In genomic region chr17:39979021-39979660, GRCh38 we compare ENCODE assay signal across 2 cellular contexts.
A peak's percentile ranks its signal among the peaks of the same experiment; 100 is the strongest.
TF ChIP-seq lines count a peak whose summit lies in the region.

No MANE protein-coding gene starts in this region.

TF ChIP-seq in SK-N-SH, 30 proteins besides CTCF, POLR2A, EP300 and RAD21 (continued from another document):
- peak; percentile 58 for TF ChIP-seq NFIC (IDR thresholded peaks at IDR 0.05; ENCODE audit: borderline replicate concordance)
- TF ChIP-seq TEAD4 (IDR thresholded peaks at IDR 0.05; ENCODE audit: borderline replicate concordance, insufficient read depth), result no peak
TF ChIP-seq in SK-N-SH: peak in this region for 3.

TF ChIP-seq in SK-N-SH treated with all-trans-retinoic acid at 6 μM for 48 hours, 23 proteins besides CTCF, POLR2A, EP300 and RAD21 (continued from another document):
- TF ChIP-seq BACH2 (CRISPR knock-in tag; IDR thresholded peaks at IDR 0.05; ENCODE audit: borderline replicate concordance) (no peak), POU6F1 (CRISPR knock-in tag; IDR thresholded peaks at IDR 0.05; ENCODE audit: borderline replicate concordance, low read depth) (no peak), ARNTL (CRISPR knock-in tag; IDR thresholded peaks at IDR 0.05; ENCODE audit: borderline replicate concordance, low read depth) (no peak), ZNF8 (CRISPR knock-in tag; IDR thresholded peaks at IDR 0.05) (no peak), ZFP3 (CRISPR knock-in tag; IDR thresholded peaks at IDR 0.05) (no peak), ESRRG (CRISPR knock-in tag; IDR thresholded peaks at IDR 0.05) (no peak), ZC3H10 (CRISPR knock-in tag; IDR thresholded peaks at IDR 0.05) (no peak), CSDC2 (CRISPR knock-in tag; IDR thresholded peaks at IDR 0.05) (no peak), ZFP30 (CRISPR knock-in tag; IDR thresholded peaks at IDR 0.05) (no peak), SNAI2 (CRISPR knock-in tag; IDR thresholded peaks at IDR 0.05) (no peak)
- TF ChIP-seq, protein P1, sequence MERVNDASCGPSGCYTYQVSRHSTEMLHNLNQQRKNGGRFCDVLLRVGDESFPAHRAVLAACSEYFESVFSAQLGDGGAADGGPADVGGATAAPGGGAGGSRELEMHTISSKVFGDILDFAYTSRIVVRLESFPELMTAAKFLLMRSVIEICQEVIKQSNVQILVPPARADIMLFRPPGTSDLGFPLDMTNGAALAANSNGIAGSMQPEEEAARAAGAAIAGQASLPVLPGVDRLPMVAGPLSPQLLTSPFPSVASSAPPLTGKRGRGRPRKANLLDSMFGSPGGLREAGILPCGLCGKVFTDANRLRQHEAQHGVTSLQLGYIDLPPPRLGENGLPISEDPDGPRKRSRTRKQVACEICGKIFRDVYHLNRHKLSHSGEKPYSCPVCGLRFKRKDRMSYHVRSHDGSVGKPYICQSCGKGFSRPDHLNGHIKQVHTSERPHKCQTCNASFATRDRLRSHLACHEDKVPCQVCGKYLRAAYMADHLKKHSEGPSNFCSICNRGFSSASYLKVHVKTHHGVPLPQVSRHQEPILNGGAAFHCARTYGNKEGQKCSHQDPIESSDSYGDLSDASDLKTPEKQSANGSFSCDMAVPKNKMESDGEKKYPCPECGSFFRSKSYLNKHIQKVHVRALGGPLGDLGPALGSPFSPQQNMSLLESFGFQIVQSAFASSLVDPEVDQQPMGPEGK (CRISPR knock-in tag; IDR thresholded peaks at IDR 0.05; ENCODE audit: borderline replicate concordance), result no peak
